ENCODE assay signal across 9 cellular contexts in the genomic region with DNA sequence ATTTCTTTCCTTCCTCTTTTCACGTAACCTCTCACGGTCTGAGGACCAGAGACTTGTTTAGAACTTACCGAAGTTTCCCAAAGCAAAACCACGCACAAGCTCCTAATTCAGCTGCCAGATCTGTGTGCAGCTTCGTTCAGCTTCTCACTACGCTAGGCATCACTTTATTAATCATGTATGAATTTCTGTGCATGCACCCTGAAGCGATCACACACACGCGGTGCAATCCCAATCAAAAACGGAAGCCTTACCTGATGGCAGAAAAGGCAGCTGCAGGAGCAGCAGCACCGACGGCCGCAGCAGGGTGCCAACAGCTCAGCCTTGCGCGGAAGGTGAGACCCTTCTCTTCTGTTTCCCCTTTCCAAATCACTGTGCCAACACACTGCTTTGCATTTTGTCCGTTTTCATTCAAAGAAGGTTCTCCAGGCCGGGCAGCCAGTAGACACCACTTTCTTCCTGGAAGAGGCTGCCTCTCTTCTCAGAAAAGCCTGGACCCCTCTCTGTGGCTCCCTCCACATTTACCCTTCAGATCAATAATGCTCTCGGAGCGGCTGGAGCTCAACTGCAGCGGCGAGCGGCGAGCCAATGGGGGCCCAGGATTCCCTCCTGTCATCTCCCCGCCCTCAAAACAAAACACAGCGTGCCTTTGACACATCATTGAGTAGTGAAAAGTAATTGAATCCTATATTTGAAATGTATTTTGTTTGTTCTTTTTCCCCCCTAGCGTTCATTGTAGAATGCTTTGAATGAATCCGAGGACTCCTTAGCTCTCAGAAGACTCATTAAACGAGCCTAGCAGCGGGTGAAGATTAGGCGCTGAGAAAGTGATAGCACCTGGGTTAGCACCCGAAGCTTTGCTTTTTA. TPM values are rescaled to one million over a fixed set of nuclear protein-coding genes. Genes with fewer than 3 reads are reported as not detected.
DNase-seq lines count a peak whose midpoint lies in the region; ATAC-seq, FAIRE-seq and TF ChIP-seq lines count a peak whose summit lies in the region.
"Had no signal": no experiment of that assay in that cellular context is flagged by ENCODE, and none has a peak within 500 bp of the region (broad histone marks: within the 10 kb centered on the region; RNA-seq: fewer than 3 reads in every experiment).

TSS of gene CDH12 (minus strand) at position 538 of the 864 bp plus-strand sequence.

- peak within 1 kb of the TSS; percentile 43 for H2AFZ ChIP-seq in endothelial cell of umbilical vein (ENCODE audit: low read depth, low read length)

- TF ChIP-seq POLR2A in endothelial cell of umbilical vein (IDR thresholded peaks at IDR 0.05; ENCODE audit: low read depth, low read length): no peak

- no peaks in the 10 kb centered on the region for H3K9me1 ChIP-seq in endothelial cell of umbilical vein (replicated peaks; ENCODE audit: control insufficient read depth, extremely low read depth, insufficient read depth, low read length)

- H3K4me3 ChIP-seq in GM08714 (ENCODE audit: low read length) (peak within 1 kb of the TSS; percentile 36; the same call in 1 of the 2 replicates), endothelial cell of umbilical vein (replicated peaks in 1 of 3; ENCODE audit: insufficient read depth in 1 of 3, low read depth in 1 of 3, low read length in 3 of 3) (peak within 1 kb of the TSS in 1 of 3 experiments; percentile 5)
- H3K4me3 ChIP-seq: K562 had no signal

- peak within 1 kb of the TSS; percentile 35 for H3K4me2 ChIP-seq in endothelial cell of umbilical vein (ENCODE audit: insufficient read depth, low read length)

- H3K9me3 ChIP-seq in endothelial cell of umbilical vein (replicated peaks; ENCODE audit: control insufficient read depth, insufficient read depth, low read length): peaks cover 2% of the 10 kb centered on the region

- peak; percentile 53 for ATAC-seq in HG02981 (IDR thresholded peaks at IDR 0.05; ENCODE audit: unreplicated experiment)
- no peak for ATAC-seq in HG03025 (IDR thresholded peaks at IDR 0.05; ENCODE audit: low FRiP score, unreplicated experiment)
- ATAC-seq in HG03108 (IDR thresholded peaks at IDR 0.05; ENCODE audit: unreplicated experiment): no peak
- ATAC-seq in sciatic nerve: no peak
- ATAC-seq: K562 had no signal

- CTCF ChIA-PET in endothelial cell of umbilical vein (lab: Charles Lee): interaction anchor here (1.3 kb wide), 1 partner anchor 11 kb away, joined by 3 read pairs; no protein-coding TSS in a partner anchor

- H3K27me3 ChIP-seq in endothelial cell of umbilical vein (ENCODE audit: control insufficient read depth in 2 of 2, insufficient read depth in 2 of 2, low read length in 2 of 2): no peaks in the 10 kb centered on the region

- DNase-seq in OCI-M1 (lab: John Stamatoyannopoulos, UW) (peak; percentile 60), endothelial cell of umbilical vein (ENCODE audit: low read depth, low spot score) (no peak), posterior cingulate gyrus (peak in 8 of 10 donors; percentile 21 to 91 (median 40)), sciatic nerve (ENCODE audit: low spot score) (no peak)

- H3K4me1 ChIP-seq in endothelial cell of umbilical vein (ENCODE audit: control insufficient read depth, extremely low read depth, insufficient read depth, low read length): no peaks in the 10 kb centered on the region

- POLR2A ChIA-PET in endothelial cell of umbilical vein (lab: Charles Lee): no interaction called here

- FAIRE-seq in endothelial cell of umbilical vein (lab: Jason Lieb, UNC): no peak
- FAIRE-seq: K562 had no signal

- H3K27ac ChIP-seq in endothelial cell of umbilical vein (ENCODE audit: insufficient read depth, low read depth, low read length): no peak within 1 kb of the TSS

- no peaks in the 10 kb centered on the region for H3K36me3 ChIP-seq in endothelial cell of umbilical vein (ENCODE audit: control insufficient read depth in 2 of 2, extremely low read depth in 1 of 2, insufficient read depth in 2 of 2, low read length in 2 of 2)

- no peaks in the 10 kb centered on the region for H4K20me1 ChIP-seq in endothelial cell of umbilical vein (replicated peaks; ENCODE audit: control insufficient read depth, extremely low read depth, insufficient read depth, low read length)

- TF ChIP-seq CTCF in endothelial cell of umbilical vein (IDR thresholded peaks at IDR 0.05; ENCODE audit: extremely low read depth in 1 of 2, insufficient read depth in 1 of 2, low read depth in 1 of 2, low read length in 2 of 2): no peak

- dilution Hi-C loops in endothelial cell of umbilical vein (cut with MboI; ENCODE audit: extremely low pct_ligation_motif_present, low sequenced_read_pairs): no loop called here

- H3K9ac ChIP-seq in endothelial cell of umbilical vein (replicated peaks; ENCODE audit: extremely low read depth, insufficient read depth, low read length): no peak within 1 kb of the TSS

- intact Hi-C loops in endothelial cell of umbilical vein (cut with micrococcal nuclease) (no loop called here), posterior cingulate gyrus (cut with DNase I) (no loop called here), sciatic nerve (cut with DNase I) (no loop called here)

- no TSS peak for BruUV-seq in endothelial cell of umbilical vein (replicated peaks; lab: Mats Ljungman, UMichigan)

- H3K79me2 ChIP-seq in endothelial cell of umbilical vein (ENCODE audit: control insufficient read depth, insufficient read depth, low read length): no peaks in the 10 kb centered on the region

TF ChIP-seq in endothelial cell of umbilical vein, 7 proteins besides CTCF, POLR2A, EP300 and RAD21:
- no peak for TF ChIP-seq JUN (IDR thresholded peaks at IDR 0.05; ENCODE audit: borderline replicate concordance, insufficient read depth, insufficient read length, low read depth)
- TF ChIP-seq GATA2 (IDR thresholded peaks at IDR 0.05; ENCODE audit: insufficient read depth, insufficient read length, low read depth, low read length): no peak
- TF ChIP-seq POLR2AphosphoS5 (IDR thresholded peaks at IDR 0.05; ENCODE audit: insufficient read depth, low read depth, low read length): no peak
- no peak for TF ChIP-seq FOS (IDR thresholded peaks at IDR 0.05; ENCODE audit: borderline replicate concordance, insufficient read depth, low read length)
- no peak for TF ChIP-seq MAX (IDR thresholded peaks at IDR 0.05; ENCODE audit: insufficient read depth, insufficient read length)
- TF ChIP-seq MYC (IDR thresholded peaks at IDR 0.05; ENCODE audit: low read depth, low read length): no peak
- TF ChIP-seq EZH2 (IDR thresholded peaks at IDR 0.05; ENCODE audit: borderline replicate concordance, low read depth, low read length, severe bottlenecking): no peak

RNA-seq across cellular contexts. Expression of gene CDH12, which starts in this region (rescaled TPM):
- total RNA-seq in endothelial cell of umbilical vein: not detected in 2 replicates
- polyA plus RNA-seq in endothelial cell of umbilical vein: 0.03 TPM in 1 of 2 replicates, not detected in the other
- 0.03 TPM in 1 of 2 replicates, not detected in the other for polyA plus RNA-seq in endothelial cell of umbilical vein (2011; cell fraction: cytosol; rRNA removed)
- not detected in 2 replicates for polyA plus RNA-seq in endothelial cell of umbilical vein (2011; cell fraction: nucleus; rRNA removed)
- polyA plus RNA-seq in endothelial cell of umbilical vein (2012): 0.17 and 0.48 TPM in 2 replicates
- not detected in 2 replicates for polyA minus RNA-seq in endothelial cell of umbilical vein
- not detected for polyA minus RNA-seq in endothelial cell of umbilical vein (2011; cell fraction: cytosol; rRNA and poly(A)+ RNA removed)
- not detected in 2 replicates for polyA minus RNA-seq in endothelial cell of umbilical vein (2011; cell fraction: nucleus; rRNA and poly(A)+ RNA removed)
- total RNA-seq in sciatic nerve: not detected

Comparison
In these comparisons a context has a peak if more than half of its experiments do, and no peak if none do; other contexts are left out.
1. DNase-seq: peak in OCI-M1 (single experiment) and posterior cingulate gyrus (8 of 10); none in endothelial cell of umbilical vein (single experiment) and sciatic nerve (single experiment).